In genomic region chr1:78101514-78101913, GRCh38 we compare ENCODE assay signal across 9 cellular contexts. TPM values are rescaled to one million over a fixed set of nuclear protein-coding genes. Genes with fewer than 3 reads are reported as not detected.
A peak's percentile ranks its signal among the peaks of the same experiment; 100 is the strongest.
DNase-seq lines count a peak whose midpoint lies in the region; ATAC-seq and TF ChIP-seq lines count a peak whose summit lies in the region.
"Had no signal": no experiment of that assay in that cellular context is flagged by ENCODE, and none has a peak within 500 bp of the region (broad histone marks: within the 10 kb centered on the region; RNA-seq: fewer than 3 reads in every experiment).

No MANE protein-coding gene starts in this region.

- H3K4me1 ChIP-seq in HCT116 (ENCODE audit: control insufficient read depth in 1 of 2, insufficient read depth in 2 of 2, low read length in 2 of 2) = peaks cover 17 to 55% of the 10 kb centered on the region in 2 experiments
- H3K4me1 ChIP-seq in adrenal gland (replicated peaks in 1 of 2) = peaks cover 18 to 19% of the 10 kb centered on the region in 2 donors
- H3K4me1 ChIP-seq in left ventricle myocardium inferior = peaks cover 49% of the 10 kb centered on the region
- no peaks in the 10 kb centered on the region for H3K4me1 ChIP-seq in smooth muscle cell (ENCODE audit: low read depth)

- H3K4me2 ChIP-seq in HCT116 (ENCODE audit: low read length) (peak overlapping the region; percentile 61), smooth muscle cell (peak overlapping the region; percentile 56)
- H3K4me2 ChIP-seq: PC-9 had no signal

- CTCF ChIA-PET in HCT116 (lab: Charles Lee) = interaction anchor here (1.0 to 1.6 kb wide), 2 partner anchors 12 to 13 kb away, joined by 4 to 8 read pairs; no protein-coding TSS in a partner anchor
- CTCF ChIA-PET in CD4-positive, alpha-beta T cell (lab: Charles Lee) = interaction anchor here (0.6 kb wide), 1 partner anchor 1927 kb away, joined by 3 read pairs; no protein-coding TSS in a partner anchor

- intact Hi-C loops in HCT116 (cut with micrococcal nuclease) = no loop called here
- intact Hi-C loops in adrenal gland (cut with DNase I) = no loop called here
- intact Hi-C loops in left ventricle myocardium inferior (cut with micrococcal nuclease) = loop anchor here (10.0 kb wide), 1 partner anchor 97 kb away; the partner anchor contains the start of gene DNAJB4
- intact Hi-C loops in CD4-positive, alpha-beta T cell (cut with DNase I, micrococcal nuclease) = no loop called here

- no peak for TF ChIP-seq POLR2A in HCT116 (IDR thresholded peaks at IDR 0.05; ENCODE audit: borderline replicate concordance, extremely low read depth, insufficient read depth, insufficient read length)
- no peak for TF ChIP-seq POLR2A in adrenal gland (IDR thresholded peaks at IDR 0.05)

- H3K9me3 ChIP-seq in HCT116 (ENCODE audit: control insufficient read depth in 1 of 2, insufficient read depth in 1 of 2, low read depth in 1 of 2, low read length in 2 of 2) (no peaks in the 10 kb centered on the region), adrenal gland (replicated peaks in 1 of 3) (no peaks in the 10 kb centered on the region), left ventricle myocardium inferior (replicated peaks) (no peaks in the 10 kb centered on the region), smooth muscle cell (replicated peaks; ENCODE audit: low read depth) (no peaks in the 10 kb centered on the region)
- H3K9me3 ChIP-seq in CD4-positive, alpha-beta T cell (ENCODE audit: control insufficient read depth, low read length) = no peaks in the 10 kb centered on the region

- H3K27me3 ChIP-seq in HCT116 (ENCODE audit: insufficient read depth, low read length) (no peaks in the 10 kb centered on the region), adrenal gland (no peaks in the 10 kb centered on the region), left ventricle myocardium inferior (ENCODE audit: low read depth) (no peaks in the 10 kb centered on the region), smooth muscle cell (ENCODE audit: low read depth) (no peaks in the 10 kb centered on the region)
- no peaks in the 10 kb centered on the region for H3K27me3 ChIP-seq in CD4-positive, alpha-beta T cell (ENCODE audit: control insufficient read depth, insufficient read depth, low read length)

- H3K27me3 Mint-ChIP-seq in CD4-positive, alpha-beta T cell = peaks cover 15% of the 10 kb centered on the region

- 32 to 48% (median 34%) methylated on average over 2 of the region's 2 CpGs for WGBS in adrenal gland, 4 donors
- 23% methylated on average over 2 of the region's 2 CpGs for WGBS in smooth muscle cell (ENCODE audit: low lambda C conversion rate)

- no peak overlapping the region for H3K27ac Mint-ChIP-seq in CD4-positive, alpha-beta T cell

- peak overlapping the region; percentile 40 for H3K9ac ChIP-seq in HCT116 (ENCODE audit: low read length)
- peak overlapping the region; percentile 49 for H3K9ac ChIP-seq in smooth muscle cell (ENCODE audit: low read depth)

- H3F3A ChIP-seq in smooth muscle cell (ENCODE audit: low read depth) = no peaks in the 10 kb centered on the region

- H3K27ac ChIP-seq in HCT116 (ENCODE audit: low read depth, low read length) (peak overlapping the region; percentile 53; the same call in 1 of the 2 replicates), adrenal gland (peak overlapping the region in 4 of 5 donors; percentile 53 to 78 (median 70)), left ventricle myocardium inferior (replicated peaks) (peak overlapping the region; percentile 73), smooth muscle cell (ENCODE audit: low read depth) (peak overlapping the region; percentile 86)
- no peak overlapping the region for H3K27ac ChIP-seq in CD4-positive, alpha-beta T cell (ENCODE audit: low read depth, low read length)
- H3K27ac ChIP-seq: PC-9 had no signal

- H3K4me3 ChIP-seq in HCT116 (replicated peaks in 1 of 2; ENCODE audit: low read depth in 1 of 2, low read length in 2 of 2) = peak overlapping the region in 1 of 2 experiments; percentile 31; a peak in 1 of 4 replicates
- no peak overlapping the region for H3K4me3 ChIP-seq in adrenal gland
- H3K4me3 ChIP-seq in left ventricle myocardium inferior = no peak overlapping the region
- H3K4me3 ChIP-seq in smooth muscle cell = no peak overlapping the region
- H3K4me3 ChIP-seq: PC-9 had no signal

- TF ChIP-seq RAD21 in HCT116 (IDR thresholded peaks at IDR 0.05; ENCODE audit: low read depth) = peak; percentile 23; the same call in 1 of the 2 replicates

- H4K20me1 ChIP-seq in HCT116 (ENCODE audit: insufficient read depth) (no peaks in the 10 kb centered on the region), smooth muscle cell (ENCODE audit: low read depth) (no peaks in the 10 kb centered on the region)

- no peaks in the 10 kb centered on the region for H3K9me2 ChIP-seq in HCT116 (ENCODE audit: insufficient read depth)

- H3K36me3 ChIP-seq in HCT116 (ENCODE audit: control insufficient read depth in 1 of 2, insufficient read depth in 2 of 2, low read length in 2 of 2) (no peaks in the 10 kb centered on the region), adrenal gland (replicated peaks in 1 of 2) (no peaks in the 10 kb centered on the region), left ventricle myocardium inferior (no peaks in the 10 kb centered on the region), smooth muscle cell (ENCODE audit: low read depth) (no peaks in the 10 kb centered on the region)

- H3K4me3 Mint-ChIP-seq in CD4-positive, alpha-beta T cell = no peak overlapping the region

- H2AFZ ChIP-seq in HCT116 (ENCODE audit: low read depth, low read length, poor library complexity, severe bottlenecking) = peak overlapping the region; percentile 63
- H2AFZ ChIP-seq in smooth muscle cell (ENCODE audit: low read depth) = no peak overlapping the region
- H2AFZ ChIP-seq: PC-9 had no signal

- no peaks in the 10 kb centered on the region for H3K9me3 Mint-ChIP-seq in CD4-positive, alpha-beta T cell

- no peaks in the 10 kb centered on the region for H3K36me3 Mint-ChIP-seq in CD4-positive, alpha-beta T cell (ENCODE audit: low read depth)

- H3K4me1 Mint-ChIP-seq in CD4-positive, alpha-beta T cell (ENCODE audit: low read depth) = no peaks in the 10 kb centered on the region

- TF ChIP-seq CTCF in HCT116 (IDR thresholded peaks at IDR 0.05 in 2 of 3, conservative IDR thresholded peaks at IDR 0.05 in 1 of 3; ENCODE audit: borderline replicate concordance in 1 of 3, insufficient read depth in 1 of 3, low read depth in 2 of 3, low read length in 2 of 3) (no peak), adrenal gland (IDR thresholded peaks at IDR 0.05) (no peak), left ventricle myocardium inferior (IDR thresholded peaks at IDR 0.05; ENCODE audit: borderline replicate concordance) (no peak), smooth muscle cell (IDR thresholded peaks at IDR 0.05; ENCODE audit: borderline replicate concordance, insufficient read depth, poor library complexity, severe bottlenecking) (no peak)
- TF ChIP-seq CTCF in CD4-positive, alpha-beta T cell (IDR thresholded peaks at IDR 0.05) = no peak

- RAD21 ChIA-PET in HCT116 (lab: Charles Lee; ENCODE audit: low non-redundant PET in 1 of 2, low total read pairs in 2 of 2, uncharacterized antibody in 2 of 2, unreplicated experiment in 2 of 2) = no interaction called here

- no peaks in the 10 kb centered on the region for H3K79me2 ChIP-seq in HCT116 (ENCODE audit: insufficient read depth, low read length)
- no peaks in the 10 kb centered on the region for H3K79me2 ChIP-seq in smooth muscle cell (ENCODE audit: low read depth)

- POLR2A ChIA-PET in HCT116 (lab: Charles Lee) = interaction anchor here (0.9 to 2.7 kb wide), 4 partner anchors 11 to 121 kb away, joined by 3 to 30 read pairs (median 5); partner anchors contain the start of gene DNAJB4
- POLR2A ChIA-PET in CD4-positive, alpha-beta T cell (lab: Charles Lee) = no interaction called here

- ATAC-seq in HCT116 = peak; percentile 68
- no peak for ATAC-seq in CD4-positive, alpha-beta T cell (ENCODE audit: poor library complexity)

- DNase-seq in HCT116 (ENCODE audit: low read depth, low spot score) (peak; percentile 82), adrenal gland (peak; percentile 63 to 85 (median 75)), left ventricle myocardium inferior (no peak), smooth muscle cell (lab: John Stamatoyannopoulos, UW; ENCODE audit: unreplicated experiment) (no peak), NCI-H146 treated with DMSO at 0.1 percent for 48 hours (lab: John Stamatoyannopoulos, UW; ENCODE audit: unreplicated experiment) (no peak), NCI-H146 (lab: John Stamatoyannopoulos, UW) (no peak)
- DNase-seq in CD4-positive, alpha-beta T cell = no peak
- no peak for DNase-seq in activated T-cell treated with anti-CD3 and anti-CD28 coated beads, Interleukin-2, amount 50 U/mL, for 1 hour

- no TSS peak for BruUV-seq in HCT116 (replicated peaks; lab: Mats Ljungman, UMichigan)

TF ChIP-seq in HCT116, 20 proteins besides CTCF, POLR2A, EP300 and RAD21 (continues in another document):
- peak; percentile 75 for TF ChIP-seq YY1 (IDR thresholded peaks at IDR 0.05; ENCODE audit: extremely low read depth, insufficient replicate concordance, low read depth, low read length)
- no peak for TF ChIP-seq ZFX (IDR thresholded peaks at IDR 0.05)
- TF ChIP-seq SIN3A (IDR thresholded peaks at IDR 0.05; ENCODE audit: low read depth) = no peak
- TF ChIP-seq ZNF274 (IDR thresholded peaks at IDR 0.05; ENCODE audit: low read depth, low read length) = no peak
- TF ChIP-seq MAX (IDR thresholded peaks at IDR 0.05) = peak; percentile 52
- peak; percentile 71 for TF ChIP-seq TCF7L2 (IDR thresholded peaks at IDR 0.05; ENCODE audit: borderline replicate concordance, extremely low read depth, insufficient read depth, insufficient read length)

RNA-seq across cellular contexts. Expression of gene GIPC2, which starts 55.7 kb away (rescaled TPM):
- 0.07 TPM for total RNA-seq in HCT116 (2021; ENCODE audit: unreplicated experiment)
- polyA plus RNA-seq in HCT116 (2012) = 0.01 TPM in 1 of 2 replicates, not detected in the other
- total RNA-seq in adrenal gland = 10 to 100 TPM; 13.8 to 53.4 (median 35.2) TPM
- 10 to 100 TPM; 10.6 to 15.8 (median 14.8) TPM for polyA plus RNA-seq in adrenal gland
- 2.5 TPM for total RNA-seq in left ventricle myocardium inferior
- total RNA-seq in smooth muscle cell = 0.13 TPM in 1 of 2 replicates, not detected in the other
- polyA plus RNA-seq in smooth muscle cell = 0.05 TPM in 1 of 2 replicates, not detected in the other
- total RNA-seq in CD4-positive, alpha-beta T cell = not detected

Comparison
In these comparisons a context has a peak if more than half of its experiments do, and no peak if none do; other contexts are left out.
1. DNase-seq: peak in HCT116 (single experiment) and adrenal gland (7 of 7); none in left ventricle myocardium inferior (single experiment), smooth muscle cell (single experiment), CD4-positive, alpha-beta T cell (0 of 10), NCI-H146 treated with DMSO at 0.1 percent for 48 hours (single experiment), NCI-H146 (single experiment) and activated T-cell treated with anti-CD3 and anti-CD28 coated beads, Interleukin-2, amount 50 U/mL, for 1 hour (single experiment).